In the genomic region with DNA sequence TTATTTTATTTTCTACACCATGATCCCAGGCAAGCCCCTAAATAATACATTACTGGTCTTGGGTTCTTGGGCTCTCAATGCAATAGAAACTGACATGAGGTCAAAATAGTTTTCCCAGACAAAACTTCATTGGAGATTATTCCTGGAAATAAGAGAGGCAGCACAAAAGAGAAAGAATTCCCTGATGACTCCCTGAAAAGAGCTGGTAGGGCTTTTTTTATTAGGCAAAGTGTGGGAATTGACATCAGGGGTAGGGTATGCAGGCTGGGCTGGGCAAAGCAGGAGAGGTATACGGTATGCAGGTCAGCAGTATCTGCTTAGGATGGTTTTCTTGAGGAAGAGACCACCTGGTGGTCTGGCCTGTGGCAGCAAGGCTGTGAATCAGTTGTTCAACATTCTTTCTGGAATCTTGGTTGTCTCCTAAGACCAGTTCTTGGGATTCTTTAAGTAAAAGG, we compare ENCODE assay signal across 10 cellular contexts. TPM values are rescaled to one million over a fixed set of nuclear protein-coding genes. Genes with fewer than 3 reads are reported as not detected.
A peak's percentile ranks its signal among the peaks of the same experiment; 100 is the strongest.
DNase-seq lines count a peak whose midpoint lies in the region; ATAC-seq, FAIRE-seq and TF ChIP-seq lines count a peak whose summit lies in the region.
"Had no signal": no experiment of that assay in that cellular context is flagged by ENCODE, and none has a peak within 500 bp of the region (broad histone marks: within the 10 kb centered on the region; RNA-seq: fewer than 3 reads in every experiment).

No MANE protein-coding gene starts in this region.

- peaks cover 26% of the 10 kb centered on the region for H3K4me1 ChIP-seq in mammary epithelial cell (ENCODE audit: insufficient read depth, low read length)
- peaks cover 11% of the 10 kb centered on the region for H3K4me1 ChIP-seq in HepG2 (ENCODE audit: insufficient read depth, low read length)

- no peak overlapping the region for H3K9ac ChIP-seq in mammary epithelial cell (ENCODE audit: insufficient read depth, low read length)
- no peak overlapping the region for H3K9ac ChIP-seq in HepG2 (ENCODE audit: insufficient read depth, low read depth, low read length)

- BruUV-seq in mammary epithelial cell (replicated peaks; lab: Mats Ljungman, UMichigan) (no TSS peak), HepG2 (replicated peaks; lab: Mats Ljungman, UMichigan) (no TSS peak)

- H3K79me2 ChIP-seq in mammary epithelial cell (ENCODE audit: insufficient read depth, low read length): no peaks in the 10 kb centered on the region
- no peaks in the 10 kb centered on the region for H3K79me2 ChIP-seq in HepG2 (ENCODE audit: insufficient read depth, low read length)

- no peak for TF ChIP-seq EP300 in HepG2 (IDR thresholded peaks at IDR 0.05; ENCODE audit: low read depth in 2 of 2, low read length in 2 of 2)
- TF ChIP-seq EP300 in HepG2 (CRISPR knock-in tag; IDR thresholded peaks at IDR 0.05; ENCODE audit: borderline replicate concordance): no peak

- TF ChIP-seq CTCF in mammary epithelial cell (conservative IDR thresholded peaks at IDR 0.05 in 1 of 2, IDR thresholded peaks at IDR 0.05 in 1 of 2; ENCODE audit: extremely low read depth in 1 of 2, insufficient read depth in 1 of 2, low read depth in 1 of 2, low read length in 2 of 2) (no peak), HepG2 (CRISPR knock-in tag; IDR thresholded peaks at IDR 0.05) (no peak)

- peak overlapping the region; percentile 86 for H3K27ac ChIP-seq in mammary epithelial cell (ENCODE audit: insufficient read depth, low read depth, low read length)
- H3K27ac ChIP-seq in HepG2 (ENCODE audit: extremely low read length, insufficient read depth, low read length): peak overlapping the region; percentile 3
- H3K27ac ChIP-seq in substantia nigra (ENCODE audit: low read depth, low read length, poor library complexity, severe bottlenecking): peak overlapping the region; percentile 68

- dilution Hi-C loops in mammary epithelial cell (cut with HindIII; ENCODE audit: low sequenced_read_pairs): loop anchor here (5.0 kb wide), 1 partner anchor 38 kb away; no protein-coding TSS in a partner anchor

- H3K4me3 ChIP-seq in mammary epithelial cell (replicated peaks in 1 of 3; ENCODE audit: insufficient read depth in 1 of 3, low read depth in 2 of 3, low read length in 3 of 3) (no peak overlapping the region), HepG2 (replicated peaks in 1 of 3; ENCODE audit: insufficient read depth in 1 of 3, low read depth in 2 of 3, low read length in 3 of 3) (no peak overlapping the region)

- DNase-seq in LHCN-M2 (ENCODE audit: low read depth) (peak; percentile 44), mammary epithelial cell (no peak), HepG2 (ENCODE audit: low spot score) (no peak), substantia nigra (lab: John Stamatoyannopoulos, UW) (no peak), cortex of kidney (lab: John Stamatoyannopoulos, UW) (no peak)
- DNase-seq: activated CD4-positive, alpha-beta T cell treated with anti-CD3 and anti-CD28 coated beads, Interleukin-2, amount 50 U/mL, for 48 hours; stimulated activated CD4-positive, alpha-beta T cell treated with anti-CD3 and anti-CD28 coated beads, Interleukin-4, amount 100 ng/mL, for 1 hour had no signal

- H2AFZ ChIP-seq in mammary epithelial cell (ENCODE audit: low read depth, low read length): peak overlapping the region; percentile 47
- no peak overlapping the region for H2AFZ ChIP-seq in HepG2 (ENCODE audit: low read length)

- no peak for TF ChIP-seq RAD21 in HepG2 (CRISPR knock-in tag; IDR thresholded peaks at IDR 0.05)

- no peaks in the 10 kb centered on the region for H3K27me3 ChIP-seq in mammary epithelial cell (ENCODE audit: insufficient read depth, low read length)
- H3K27me3 ChIP-seq in HepG2 (ENCODE audit: control insufficient read depth in 1 of 2, insufficient read depth in 2 of 2, low read length in 2 of 2): no peaks in the 10 kb centered on the region

- intact Hi-C loops in mammary epithelial cell (cut with micrococcal nuclease) (loop anchor here (2.0 kb wide), 1 partner anchor 51 kb away; no protein-coding TSS in a partner anchor), HepG2 (cut with micrococcal nuclease; ENCODE audit: unreplicated experiment) (no loop called here)

- no peak for TF ChIP-seq POLR2A in HepG2 (IDR thresholded peaks at IDR 0.05; ENCODE audit: insufficient read depth in 1 of 2, low read depth in 2 of 2, low read length in 2 of 2)

- POLR2A ChIA-PET in HepG2 (lab: Yijun Ruan, JAX): no interaction called here

- ATAC-seq in HepG2 (no peak), HG02852 (IDR thresholded peaks at IDR 0.05; ENCODE audit: unreplicated experiment) (no peak), HG02885 (IDR thresholded peaks at IDR 0.05; ENCODE audit: poor library complexity, unreplicated experiment) (no peak), GM21447 (IDR thresholded peaks at IDR 0.05; ENCODE audit: unreplicated experiment) (no peak)

- CTCF ChIA-PET in mammary epithelial cell (lab: Charles Lee; ENCODE audit: low non-redundant PET) (no interaction called here), HepG2 (lab: Yijun Ruan, JAX; ENCODE audit: low intra/inter-chr PET ratio, low total read pairs) (no interaction called here)

- H3K9me3 ChIP-seq in mammary epithelial cell (replicated peaks; ENCODE audit: insufficient read depth, low read length) (no peaks in the 10 kb centered on the region), HepG2 (ENCODE audit: low read length) (no peaks in the 10 kb centered on the region)

- H3K36me3 ChIP-seq in mammary epithelial cell (ENCODE audit: insufficient read depth, low read length): no peaks in the 10 kb centered on the region
- no peaks in the 10 kb centered on the region for H3K36me3 ChIP-seq in HepG2 (replicated peaks in 1 of 2; ENCODE audit: control insufficient read depth in 1 of 2, insufficient read depth in 2 of 2, low read length in 2 of 2)

- H3K4me2 ChIP-seq in mammary epithelial cell (ENCODE audit: insufficient read depth, low read depth, low read length) (peak overlapping the region; percentile 25), HepG2 (ENCODE audit: low read depth, low read length) (no peak overlapping the region)

- FAIRE-seq in HepG2 (lab: Jason Lieb, UNC): no peak

- H4K20me1 ChIP-seq in mammary epithelial cell (ENCODE audit: insufficient read depth, low read length) (no peaks in the 10 kb centered on the region), HepG2 (ENCODE audit: insufficient read depth, low read length) (no peaks in the 10 kb centered on the region)

- in situ Hi-C loops in mammary epithelial cell (cut with MboI; ENCODE audit: low sequenced_read_pairs in 2 of 2): no loop called here
- in situ Hi-C loops in HepG2 (cut with HindIII; ENCODE audit: extremely low pct_ligation_motif_present, low pct_unique_long_range_greater_than_20kb): no loop called here

- WGBS in mammary epithelial cell (ENCODE audit: low coverage, missing lambda C conversion rate): 77% methylated on average over 1 of the region's 1 CpG
- WGBS in HepG2 (ENCODE audit: low lambda C conversion rate): 91% methylated on average over 1 of the region's 1 CpG

RNA-seq across cellular contexts. Expression of gene IGFL3, which starts 9.3 kb away (rescaled TPM):
- total RNA-seq in LHCN-M2 (2014; rRNA removed) (0.40 TPM in 1 of 2 replicates, not detected in the other), mammary epithelial cell (100 to 1,000 TPM in 1 of 2 donors, 10 to 100 TPM in 1; 62.8 to 295 TPM), HepG2 (2016; rRNA removed; fragmentation: Illumina TruSeq; extraction: Trizol) (not detected in 2 replicates)
- not detected for polyA plus RNA-seq in LHCN-M2 (2012)
- polyA plus RNA-seq in mammary epithelial cell (179 TPM), HepG2 (2011; rRNA removed) (not detected in 2 replicates)
- 78.6 TPM for polyA minus RNA-seq in mammary epithelial cell
- not detected in 2 replicates for total RNA-seq in HepG2 (2016; cell fraction: cytosol; rRNA removed; fragmentation: Illumina TruSeq; extraction: Trizol; ENCODE audit: low read depth)
- not detected in 2 replicates for total RNA-seq in HepG2 (2016; cell fraction: insoluble cytoplasmic fraction; rRNA removed; fragmentation: Illumina TruSeq; extraction: Trizol)
- not detected in 2 replicates for total RNA-seq in HepG2 (2016; cell fraction: membrane; rRNA removed; fragmentation: Illumina TruSeq; extraction: Trizol)
- total RNA-seq in HepG2 (2016; cell fraction: nucleus; rRNA removed; fragmentation: Illumina TruSeq; extraction: Trizol): not detected in 2 replicates
- not detected in 2 replicates for polyA plus RNA-seq in HepG2 (2011; cell fraction: cytosol; rRNA removed)
- polyA plus RNA-seq in HepG2 (2011; cell fraction: nucleus; rRNA removed): not detected in 2 replicates
- not detected in 2 replicates for polyA plus RNA-seq in HepG2 (2012)
- not detected in 2 replicates for polyA plus RNA-seq in HepG2 (2016; cell fraction: cytosol; fragmentation: Illumina TruSeq; extraction: Trizol; ENCODE audit: low read depth)
- not detected in 2 replicates for polyA plus RNA-seq in HepG2 (2016; cell fraction: insoluble cytoplasmic fraction; fragmentation: Illumina TruSeq; extraction: Trizol; ENCODE audit: low read depth)
- polyA plus RNA-seq in HepG2 (2016; cell fraction: membrane; fragmentation: Illumina TruSeq; extraction: Trizol; ENCODE audit: low read depth): not detected in 2 replicates
- polyA plus RNA-seq in HepG2 (2016; cell fraction: nucleus; fragmentation: Illumina TruSeq; extraction: Trizol; ENCODE audit: insufficient read depth, low read depth): not detected in 2 replicates
- polyA minus RNA-seq in HepG2 (2011; rRNA and poly(A)+ RNA removed; ENCODE audit: low replicate concordance): not detected in 2 replicates
- polyA minus RNA-seq in HepG2 (2011; cell fraction: cytosol; rRNA and poly(A)+ RNA removed): not detected in 2 replicates
- not detected in 2 replicates for polyA minus RNA-seq in HepG2 (2011; cell fraction: nucleus; rRNA and poly(A)+ RNA removed)

RNA-seq across cellular contexts. Expression of gene IGFL2, which starts 14.2 kb away (rescaled TPM):
- not detected in 2 replicates for total RNA-seq in LHCN-M2 (2014; rRNA removed)
- 0.07 TPM for polyA plus RNA-seq in LHCN-M2 (2012)
- 1 to 10 TPM in 1 of 2 donors, under 1 TPM in 1; under 0.01 to 1.9 TPM for total RNA-seq in mammary epithelial cell
- 1.3 TPM for polyA plus RNA-seq in mammary epithelial cell
- polyA minus RNA-seq in mammary epithelial cell: not detected
- not detected in 2 replicates for total RNA-seq in HepG2 (2016; rRNA removed; fragmentation: Illumina TruSeq; extraction: Trizol)
- total RNA-seq in HepG2 (2016; cell fraction: cytosol; rRNA removed; fragmentation: Illumina TruSeq; extraction: Trizol; ENCODE audit: low read depth): not detected in 2 replicates
- total RNA-seq in HepG2 (2016; cell fraction: insoluble cytoplasmic fraction; rRNA removed; fragmentation: Illumina TruSeq; extraction: Trizol): not detected in 2 replicates
- 0.62 TPM in 1 of 2 replicates, not detected in the other for total RNA-seq in HepG2 (2016; cell fraction: membrane; rRNA removed; fragmentation: Illumina TruSeq; extraction: Trizol)
- total RNA-seq in HepG2 (2016; cell fraction: nucleus; rRNA removed; fragmentation: Illumina TruSeq; extraction: Trizol): not detected in 2 replicates
- polyA plus RNA-seq in HepG2 (2011; rRNA removed): not detected in 2 replicates
- polyA plus RNA-seq in HepG2 (2011; cell fraction: cytosol; rRNA removed): not detected in 2 replicates
- not detected in 2 replicates for polyA plus RNA-seq in HepG2 (2011; cell fraction: nucleus; rRNA removed)
- polyA plus RNA-seq in HepG2 (2012): not detected in 2 replicates
- not detected in 2 replicates for polyA plus RNA-seq in HepG2 (2016; cell fraction: cytosol; fragmentation: Illumina TruSeq; extraction: Trizol; ENCODE audit: low read depth)
- polyA plus RNA-seq in HepG2 (2016; cell fraction: insoluble cytoplasmic fraction; fragmentation: Illumina TruSeq; extraction: Trizol; ENCODE audit: low read depth): not detected in 2 replicates
- not detected in 2 replicates for polyA plus RNA-seq in HepG2 (2016; cell fraction: membrane; fragmentation: Illumina TruSeq; extraction: Trizol; ENCODE audit: low read depth)
- not detected in 2 replicates for polyA plus RNA-seq in HepG2 (2016; cell fraction: nucleus; fragmentation: Illumina TruSeq; extraction: Trizol; ENCODE audit: insufficient read depth, low read depth)
- polyA minus RNA-seq in HepG2 (2011; rRNA and poly(A)+ RNA removed; ENCODE audit: low replicate concordance): not detected in 2 replicates
- not detected in 2 replicates for polyA minus RNA-seq in HepG2 (2011; cell fraction: cytosol; rRNA and poly(A)+ RNA removed)
- polyA minus RNA-seq in HepG2 (2011; cell fraction: nucleus; rRNA and poly(A)+ RNA removed): not detected in 2 replicates

Comparison
In these comparisons a context has a peak if more than half of its experiments do, and no peak if none do; other contexts are left out.
1. H3K27ac ChIP-seq: peak in every context shown above with its lines; median percentile 86 in mammary epithelial cell; 68 in substantia nigra; 3 in HepG2.
2. RNA of gene IGFL3, which starts 9.3 kb away (total RNA-seq): 62.8 to 295 TPM in mammary epithelial cell; 0.40 TPM in LHCN-M2 and not detected in HepG2; every median in the first group is over 10 times any median in the second.